8 cellular contexts compared by ENCODE assay signal in genomic region chr14:73633115-73633514, GRCh38. TPM values are rescaled to one million over a fixed set of nuclear protein-coding genes. Genes with fewer than 3 reads are reported as not detected.
DNase-seq lines count a peak whose midpoint lies in the region; ATAC-seq, FAIRE-seq and TF ChIP-seq lines count a peak whose summit lies in the region.

No MANE protein-coding gene starts in this region.

- no peak for DNase-seq in activated T-cell treated with anti-CD3 and anti-CD28 coated beads, Interleukin-2, amount 50 U/mL, for 24 hours
- DNase-seq in activated T-cell treated with anti-CD3 and anti-CD28 coated beads, Interleukin-2, amount 50 U/mL, for 1 hour, result no peak
- DNase-seq in activated CD4-positive, alpha-beta memory T cell treated with anti-CD3 and anti-CD28 coated beads, Interleukin-2, amount 10 ng/mL, durations not matched to agents 7 days and 5 days, result no peak
- DNase-seq in left colon (no peak), amniotic stem cell (lab: John Stamatoyannopoulos, UW) (no peak), D721Med (ENCODE audit: insufficient read length, low spot score) (no peak)

- ATAC-seq in left colon, result peak; percentile 10
- ATAC-seq in HG02759 (IDR thresholded peaks at IDR 0.05; ENCODE audit: unreplicated experiment), result no peak

- no peaks in the 10 kb centered on the region for H3K9me3 Mint-ChIP-seq in activated T-cell treated with anti-CD3 and anti-CD28 coated beads, Interleukin-2, amount 50 U/mL, for 24 hours
- no peaks in the 10 kb centered on the region for H3K9me3 Mint-ChIP-seq in activated CD4-positive, alpha-beta memory T cell treated with anti-CD3 and anti-CD28 coated beads, Interleukin-2, amount 10 ng/mL, durations not matched to agents 7 days and 5 days

- no peaks in the 10 kb centered on the region for H3K27me3 ChIP-seq in subcutaneous abdominal adipose tissue (ENCODE audit: control insufficient read depth in 5 of 5, insufficient read depth in 4 of 5, low read length in 5 of 5)

- peaks cover 15% of the 10 kb centered on the region for H3K27me3 Mint-ChIP-seq in activated T-cell treated with anti-CD3 and anti-CD28 coated beads, Interleukin-2, amount 50 U/mL, for 24 hours
- H3K27me3 Mint-ChIP-seq in activated CD4-positive, alpha-beta memory T cell treated with anti-CD3 and anti-CD28 coated beads, Interleukin-2, amount 10 ng/mL, durations not matched to agents 7 days and 5 days, result peaks cover 17% of the 10 kb centered on the region

- H3K4me3 ChIP-seq in subcutaneous abdominal adipose tissue (ENCODE audit: low read depth in 1 of 5, low read length in 5 of 5), result peak overlapping the region; percentile 57 to 78 (median 73)

- peaks cover 0 to 21% (median 11%) of the 10 kb centered on the region in 5 donors for H3K4me1 ChIP-seq in subcutaneous abdominal adipose tissue (ENCODE audit: control insufficient read depth in 5 of 5, insufficient read depth in 5 of 5, low read length in 5 of 5)

- FAIRE-seq in D721Med (lab: Jason Lieb, UNC), result no peak

- CTCF ChIA-PET in activated CD4-positive, alpha-beta memory T cell treated with anti-CD3 and anti-CD28 coated beads, Interleukin-2, amount 10 ng/mL, durations not matched to agents 7 days and 5 days (lab: Charles Lee), result interaction anchor here (0.6 to 2.5 kb wide), 16 partner anchors 9 to 338 kb away, joined by 3 to 28 read pairs (median 4); partner anchors contain the start of genes ACOT2 and DNAL1

- peak overlapping the region in 4 of 5 donors; percentile 11 to 86 (median 72) for H3K9ac ChIP-seq in subcutaneous abdominal adipose tissue (ENCODE audit: low read length in 5 of 5)

- H3K9me3 ChIP-seq in subcutaneous abdominal adipose tissue (ENCODE audit: control insufficient read depth in 5 of 5, low read length in 5 of 5), result no peaks in the 10 kb centered on the region

- POLR2A ChIA-PET in activated CD4-positive, alpha-beta memory T cell treated with anti-CD3 and anti-CD28 coated beads, Interleukin-2, amount 10 ng/mL, durations not matched to agents 7 days and 5 days (lab: Charles Lee), result no interaction called here

- H3K27ac Mint-ChIP-seq in activated T-cell treated with anti-CD3 and anti-CD28 coated beads, Interleukin-2, amount 50 U/mL, for 24 hours, result no peak overlapping the region
- H3K27ac Mint-ChIP-seq in activated CD4-positive, alpha-beta memory T cell treated with anti-CD3 and anti-CD28 coated beads, Interleukin-2, amount 10 ng/mL, durations not matched to agents 7 days and 5 days, result no peak overlapping the region

- H3K4me1 Mint-ChIP-seq in activated T-cell treated with anti-CD3 and anti-CD28 coated beads, Interleukin-2, amount 50 U/mL, for 24 hours (ENCODE audit: low read depth), result peaks cover 11% of the 10 kb centered on the region
- H3K4me1 Mint-ChIP-seq in activated CD4-positive, alpha-beta memory T cell treated with anti-CD3 and anti-CD28 coated beads, Interleukin-2, amount 10 ng/mL, durations not matched to agents 7 days and 5 days, result peaks cover 5% of the 10 kb centered on the region

- intact Hi-C loops in left colon (cut with DNase I, micrococcal nuclease), result loop anchor here in 1 of 2 donors (5.0 kb wide), 1 partner anchor 126 kb away; no protein-coding TSS in a partner anchor

- peak overlapping the region; percentile 59 for H3K4me3 Mint-ChIP-seq in activated T-cell treated with anti-CD3 and anti-CD28 coated beads, Interleukin-2, amount 50 U/mL, for 24 hours
- peak overlapping the region; percentile 48 for H3K4me3 Mint-ChIP-seq in activated CD4-positive, alpha-beta memory T cell treated with anti-CD3 and anti-CD28 coated beads, Interleukin-2, amount 10 ng/mL, durations not matched to agents 7 days and 5 days

- peak overlapping the region; percentile 60 for H3K27ac ChIP-seq in subcutaneous abdominal adipose tissue (ENCODE audit: low read depth, low read length)

- H3K36me3 Mint-ChIP-seq in activated T-cell treated with anti-CD3 and anti-CD28 coated beads, Interleukin-2, amount 50 U/mL, for 24 hours (ENCODE audit: low read depth), result no peaks in the 10 kb centered on the region
- no peaks in the 10 kb centered on the region for H3K36me3 Mint-ChIP-seq in activated CD4-positive, alpha-beta memory T cell treated with anti-CD3 and anti-CD28 coated beads, Interleukin-2, amount 10 ng/mL, durations not matched to agents 7 days and 5 days (ENCODE audit: low read depth)

- no peaks in the 10 kb centered on the region for H3K36me3 ChIP-seq in subcutaneous abdominal adipose tissue (ENCODE audit: control insufficient read depth in 5 of 5, insufficient read depth in 5 of 5, low read length in 5 of 5)

- TF ChIP-seq CTCF in D721Med (IDR thresholded peaks at IDR 0.05; ENCODE audit: insufficient read depth, missing control alignments), result no peak

RNA-seq across cellular contexts. Expression of gene DNAL1, which starts 11.7 kb away (rescaled TPM):
- total RNA-seq in activated CD4-positive, alpha-beta memory T cell treated with anti-CD3 and anti-CD28 coated beads, Interleukin-2, amount 10 ng/mL, durations not matched to agents 7 days and 5 days, result 1 to 10 TPM; 6.8 to 7.2 TPM
- total RNA-seq in left colon, result 1 to 10 TPM; 6.3 to 6.4 TPM

RNA-seq across cellular contexts. Expression of gene ACOT6, which starts 20.8 kb away (rescaled TPM):
- total RNA-seq in activated CD4-positive, alpha-beta memory T cell treated with anti-CD3 and anti-CD28 coated beads, Interleukin-2, amount 10 ng/mL, durations not matched to agents 7 days and 5 days, result not detected
- not detected for total RNA-seq in left colon

RNA-seq across cellular contexts. Expression of gene ACOT4, which starts 41.4 kb away (rescaled TPM):
- total RNA-seq in activated CD4-positive, alpha-beta memory T cell treated with anti-CD3 and anti-CD28 coated beads, Interleukin-2, amount 10 ng/mL, durations not matched to agents 7 days and 5 days, result under 1 TPM; 0.83 to 0.93 TPM
- total RNA-seq in left colon, result 1 to 10 TPM; 2.3 to 3.4 TPM
